1 cellular context compared by ENCODE assay signal in genomic region chr14:50882932-50883826, GRCh38.
TF ChIP-seq lines count a peak whose summit lies in the region.

No MANE protein-coding gene starts in this region.

TF ChIP-seq in GM23338, 12 proteins besides CTCF, POLR2A, EP300 and RAD21:
- TF ChIP-seq POLR2AphosphoS5 (IDR thresholded peaks at IDR 0.05; ENCODE audit: low read depth) (no peak), EZH2 (IDR thresholded peaks at IDR 0.05; ENCODE audit: low read depth, unreplicated experiment) (no peak), CREB1 (CRISPR knock-in tag; IDR thresholded peaks at IDR 0.05; ENCODE audit: low read depth) (no peak), JUNB (IDR thresholded peaks at IDR 0.05; ENCODE audit: unreplicated experiment) (no peak), ZNF114 (CRISPR knock-in tag; IDR thresholded peaks at IDR 0.05) (no peak), ZNF331 (CRISPR knock-in tag; IDR thresholded peaks at IDR 0.05; ENCODE audit: low read depth) (no peak), REST (IDR thresholded peaks at IDR 0.05; ENCODE audit: unreplicated experiment) (no peak), EZH2phosphoT487 (IDR thresholded peaks at IDR 0.05; ENCODE audit: unreplicated experiment) (no peak), NANOG (IDR thresholded peaks at IDR 0.05; ENCODE audit: borderline replicate concordance) (no peak), STAT1 (IDR thresholded peaks at IDR 0.05; ENCODE audit: unreplicated experiment) (no peak)
- TF ChIP-seq, protein P1, sequence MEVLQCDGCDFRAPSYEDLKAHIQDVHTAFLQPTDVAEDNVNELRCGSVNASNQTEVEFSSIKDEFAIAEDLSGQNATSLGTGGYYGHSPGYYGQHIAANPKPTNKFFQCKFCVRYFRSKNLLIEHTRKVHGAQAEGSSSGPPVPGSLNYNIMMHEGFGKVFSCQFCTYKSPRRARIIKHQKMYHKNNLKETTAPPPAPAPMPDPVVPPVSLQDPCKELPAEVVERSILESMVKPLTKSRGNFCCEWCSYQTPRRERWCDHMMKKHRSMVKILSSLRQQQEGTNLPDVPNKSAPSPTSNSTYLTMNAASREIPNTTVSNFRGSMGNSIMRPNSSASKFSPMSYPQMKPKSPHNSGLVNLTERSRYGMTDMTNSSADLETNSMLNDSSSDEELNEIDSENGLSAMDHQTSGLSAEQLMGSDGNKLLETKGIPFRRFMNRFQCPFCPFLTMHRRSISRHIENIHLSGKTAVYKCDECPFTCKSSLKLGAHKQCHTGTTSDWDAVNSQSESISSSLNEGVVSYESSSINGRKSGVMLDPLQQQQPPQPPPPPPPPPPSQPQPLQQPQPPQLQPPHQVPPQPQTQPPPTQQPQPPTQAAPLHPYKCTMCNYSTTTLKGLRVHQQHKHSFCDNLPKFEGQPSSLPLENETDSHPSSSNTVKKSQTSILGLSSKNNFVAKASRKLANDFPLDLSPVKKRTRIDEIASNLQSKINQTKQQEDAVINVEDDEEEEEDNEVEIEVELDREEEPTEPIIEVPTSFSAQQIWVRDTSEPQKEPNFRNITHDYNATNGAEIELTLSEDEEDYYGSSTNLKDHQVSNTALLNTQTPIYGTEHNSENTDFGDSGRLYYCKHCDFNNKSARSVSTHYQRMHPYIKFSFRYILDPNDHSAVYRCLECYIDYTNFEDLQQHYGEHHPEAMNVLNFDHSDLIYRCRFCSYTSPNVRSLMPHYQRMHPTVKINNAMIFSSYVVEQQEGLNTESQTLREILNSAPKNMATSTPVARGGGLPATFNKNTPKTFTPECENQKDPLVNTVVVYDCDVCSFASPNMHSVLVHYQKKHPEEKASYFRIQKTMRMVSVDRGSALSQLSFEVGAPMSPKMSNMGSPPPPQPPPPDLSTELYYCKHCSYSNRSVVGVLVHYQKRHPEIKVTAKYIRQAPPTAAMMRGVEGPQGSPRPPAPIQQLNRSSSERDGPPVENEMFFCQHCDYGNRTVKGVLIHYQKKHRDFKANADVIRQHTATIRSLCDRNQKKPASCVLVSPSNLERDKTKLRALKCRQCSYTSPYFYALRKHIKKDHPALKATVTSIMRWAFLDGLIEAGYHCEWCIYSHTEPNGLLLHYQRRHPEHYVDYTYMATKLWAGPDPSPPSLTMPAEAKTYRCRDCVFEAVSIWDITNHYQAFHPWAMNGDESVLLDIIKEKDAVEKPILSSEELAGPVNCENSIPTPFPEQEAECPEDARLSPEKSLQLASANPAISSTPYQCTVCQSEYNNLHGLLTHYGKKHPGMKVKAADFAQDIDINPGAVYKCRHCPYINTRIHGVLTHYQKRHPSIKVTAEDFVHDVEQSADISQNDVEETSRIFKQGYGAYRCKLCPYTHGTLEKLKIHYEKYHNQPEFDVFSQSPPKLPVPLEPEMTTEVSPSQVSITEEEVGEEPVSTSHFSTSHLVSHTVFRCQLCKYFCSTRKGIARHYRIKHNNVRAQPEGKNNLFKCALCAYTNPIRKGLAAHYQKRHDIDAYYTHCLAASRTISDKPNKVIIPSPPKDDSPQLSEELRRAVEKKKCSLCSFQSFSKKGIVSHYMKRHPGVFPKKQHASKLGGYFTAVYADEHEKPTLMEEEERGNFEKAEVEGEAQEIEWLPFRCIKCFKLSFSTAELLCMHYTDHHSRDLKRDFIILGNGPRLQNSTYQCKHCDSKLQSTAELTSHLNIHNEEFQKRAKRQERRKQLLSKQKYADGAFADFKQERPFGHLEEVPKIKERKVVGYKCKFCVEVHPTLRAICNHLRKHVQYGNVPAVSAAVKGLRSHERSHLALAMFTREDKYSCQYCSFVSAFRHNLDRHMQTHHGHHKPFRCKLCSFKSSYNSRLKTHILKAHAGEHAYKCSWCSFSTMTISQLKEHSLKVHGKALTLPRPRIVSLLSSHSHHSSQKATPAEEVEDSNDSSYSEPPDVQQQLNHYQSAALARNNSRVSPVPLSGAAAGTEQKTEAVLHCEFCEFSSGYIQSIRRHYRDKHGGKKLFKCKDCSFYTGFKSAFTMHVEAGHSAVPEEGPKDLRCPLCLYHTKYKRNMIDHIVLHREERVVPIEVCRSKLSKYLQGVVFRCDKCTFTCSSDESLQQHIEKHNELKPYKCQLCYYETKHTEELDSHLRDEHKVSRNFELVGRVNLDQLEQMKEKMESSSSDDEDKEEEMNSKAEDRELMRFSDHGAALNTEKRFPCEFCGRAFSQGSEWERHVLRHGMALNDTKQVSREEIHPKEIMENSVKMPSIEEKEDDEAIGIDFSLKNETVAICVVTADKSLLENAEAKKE (CRISPR knock-in tag; IDR thresholded peaks at IDR 0.05) = no peak
- TF ChIP-seq, protein P2, sequence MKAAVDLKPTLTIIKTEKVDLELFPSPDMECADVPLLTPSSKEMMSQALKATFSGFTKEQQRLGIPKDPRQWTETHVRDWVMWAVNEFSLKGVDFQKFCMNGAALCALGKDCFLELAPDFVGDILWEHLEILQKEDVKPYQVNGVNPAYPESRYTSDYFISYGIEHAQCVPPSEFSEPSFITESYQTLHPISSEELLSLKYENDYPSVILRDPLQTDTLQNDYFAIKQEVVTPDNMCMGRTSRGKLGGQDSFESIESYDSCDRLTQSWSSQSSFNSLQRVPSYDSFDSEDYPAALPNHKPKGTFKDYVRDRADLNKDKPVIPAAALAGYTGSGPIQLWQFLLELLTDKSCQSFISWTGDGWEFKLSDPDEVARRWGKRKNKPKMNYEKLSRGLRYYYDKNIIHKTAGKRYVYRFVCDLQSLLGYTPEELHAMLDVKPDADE (IDR thresholded peaks at IDR 0.05) = no peak
